Comparison of ENCODE assay signal across 8 cellular contexts in genomic region chr6:35342258-35343091, GRCh38. TPM values are rescaled to one million over a fixed set of nuclear protein-coding genes. Genes with fewer than 3 reads are reported as not detected.
DNase-seq lines count a peak whose midpoint lies in the region; TF ChIP-seq lines count a peak whose summit lies in the region.

PPARD (plus strand) TSS chr6:35342558; CDS start chr6:35411088, 68,530 bp downstream.

- peak; percentile 99 for TF ChIP-seq CTCF in foreskin fibroblast (IDR thresholded peaks at IDR 0.05; ENCODE audit: low read depth, low read length)

- DNase-seq in GDM1 (lab: John Stamatoyannopoulos, UW), result peak; percentile 92
- DNase-seq in HAP-1 (ENCODE audit: low spot score in 2 of 2), result peak; percentile 87 to 99
- peak; percentile 95 for DNase-seq in MG63
- DNase-seq in SHP77 treated with DMSO at 0.1 percent for 48 hours (lab: John Stamatoyannopoulos, UW), result peak; percentile 75
- peak; percentile 96 for DNase-seq in activated gamma-delta T cell (lab: John Stamatoyannopoulos, UW)
- peak; percentile 94 to 99 for DNase-seq in foreskin fibroblast

- H3K9me3 ChIP-seq in HAP-1, result 0 out of 2 replicates have a peak, but pooled peaks cover 2% of the 10 kb centered on the region
- no peaks in the 10 kb centered on the region for H3K9me3 ChIP-seq in MG63
- no peaks in the 10 kb centered on the region for H3K9me3 ChIP-seq in neuron (ENCODE audit: low read length)
- H3K9me3 ChIP-seq in subcutaneous abdominal adipose tissue (ENCODE audit: control insufficient read depth in 5 of 5, low read length in 5 of 5), result no peaks in the 10 kb centered on the region

- in situ Hi-C loops in HAP-1 (cut with MboI; ENCODE audit: low sequenced_read_pairs), result loop anchor here (5.0 kb wide), 1 partner anchor 110 kb away; the partner anchor contains the start of gene FANCE

- peak within 1 kb of the TSS; percentile 30 for H2AFZ ChIP-seq in neuron (ENCODE audit: low read depth, low read length)

- peaks cover 5% of the 10 kb centered on the region for H3K4me1 ChIP-seq in HAP-1
- H3K4me1 ChIP-seq in neuron (ENCODE audit: insufficient read depth, low read length), result peaks cover 10% of the 10 kb centered on the region
- H3K4me1 ChIP-seq in subcutaneous abdominal adipose tissue (ENCODE audit: control insufficient read depth in 5 of 5, insufficient read depth in 5 of 5, low read length in 5 of 5), result peaks cover 4 to 24% (median 22%) of the 10 kb centered on the region in 5 donors

- H3K4me3 ChIP-seq in HAP-1 (peak within 1 kb of the TSS; percentile 61), MG63 (peak within 1 kb of the TSS; percentile 68), foreskin fibroblast (ENCODE audit: low read depth in 1 of 2, low read length in 2 of 2) (peak within 1 kb of the TSS; percentile 90 to 92), neuron (ENCODE audit: low read length) (peak within 1 kb of the TSS; percentile 89), subcutaneous abdominal adipose tissue (ENCODE audit: low read depth in 1 of 5, low read length in 5 of 5) (peak within 1 kb of the TSS; percentile 80 to 96 (median 90))

- H3K9ac ChIP-seq in subcutaneous abdominal adipose tissue (ENCODE audit: low read length in 5 of 5), result peak within 1 kb of the TSS; percentile 83 to 95 (median 94)

- H3K36me3 ChIP-seq in HAP-1 (replicated peaks) (peaks cover 4% of the 10 kb centered on the region; the same call in 1 of the 2 replicates), MG63 (peaks cover 38% of the 10 kb centered on the region), neuron (ENCODE audit: insufficient read depth, low read length) (peaks cover 3% of the 10 kb centered on the region), subcutaneous abdominal adipose tissue (ENCODE audit: control insufficient read depth in 5 of 5, insufficient read depth in 5 of 5, low read length in 5 of 5) (peaks cover 0 to 18% (median 15%) of the 10 kb centered on the region in 5 donors)

- peak within 1 kb of the TSS; percentile 69 for H3K27ac ChIP-seq in subcutaneous abdominal adipose tissue (ENCODE audit: low read depth, low read length)

- H3K27me3 ChIP-seq in HAP-1 (ENCODE audit: low read depth) (no peaks in the 10 kb centered on the region; the same call in 1 of the 2 replicates), MG63 (no peaks in the 10 kb centered on the region), neuron (ENCODE audit: insufficient read depth, low read length) (no peaks in the 10 kb centered on the region), subcutaneous abdominal adipose tissue (ENCODE audit: control insufficient read depth in 5 of 5, insufficient read depth in 4 of 5, low read length in 5 of 5) (no peaks in the 10 kb centered on the region)

RNA-seq across cellular contexts. Expression of gene PPARD, which starts in this region (rescaled TPM):
- 5.9 and 15.7 TPM in 2 replicates for total RNA-seq in MG63 (2014; rRNA removed; shearing (Covaris generic); ENCODE audit: low replicate concordance)

Comparison
In these comparisons a context has a peak if more than half of its experiments do, and no peak if none do; other contexts are left out.
1. Peak in every context shown above with its lines: DNase-seq, H3K4me3 ChIP-seq and H3K27ac ChIP-seq.